2 cellular contexts compared by ENCODE assay signal in the genomic region with DNA sequence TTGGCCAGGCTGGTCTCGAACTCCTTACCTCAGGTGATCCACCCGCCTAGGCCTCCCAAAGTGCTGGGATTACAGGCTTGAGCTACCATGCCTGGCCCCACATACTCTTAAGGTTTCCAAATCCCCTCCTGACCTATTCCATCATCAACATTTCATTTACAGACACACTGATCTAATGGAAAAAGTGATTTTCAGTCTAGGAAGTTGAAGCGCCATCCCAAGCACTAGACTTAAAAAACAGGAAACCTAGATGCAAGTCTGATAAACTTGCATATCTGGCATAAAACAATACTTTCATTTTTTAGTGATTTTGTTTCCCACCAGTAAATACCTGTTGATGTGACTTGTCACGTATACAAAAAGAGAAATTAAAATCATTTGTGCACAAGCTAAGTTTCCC.
TF ChIP-seq lines count a peak whose summit lies in the region.

No MANE protein-coding gene starts in this region.

TF ChIP-seq in SK-N-SH, 30 proteins besides CTCF, POLR2A, EP300 and RAD21 (continued from another document):
- TF ChIP-seq GATA2 (CRISPR knock-in tag; IDR thresholded peaks at IDR 0.05), result no peak
- TF ChIP-seq, protein P1, sequence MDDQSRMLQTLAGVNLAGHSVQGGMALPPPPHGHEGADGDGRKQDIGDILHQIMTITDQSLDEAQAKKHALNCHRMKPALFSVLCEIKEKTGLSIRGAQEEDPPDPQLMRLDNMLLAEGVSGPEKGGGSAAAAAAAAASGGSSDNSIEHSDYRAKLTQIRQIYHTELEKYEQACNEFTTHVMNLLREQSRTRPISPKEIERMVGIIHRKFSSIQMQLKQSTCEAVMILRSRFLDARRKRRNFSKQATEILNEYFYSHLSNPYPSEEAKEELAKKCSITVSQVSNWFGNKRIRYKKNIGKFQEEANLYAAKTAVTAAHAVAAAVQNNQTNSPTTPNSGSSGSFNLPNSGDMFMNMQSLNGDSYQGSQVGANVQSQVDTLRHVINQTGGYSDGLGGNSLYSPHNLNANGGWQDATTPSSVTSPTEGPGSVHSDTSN (IDR thresholded peaks at IDR 0.05), result no peak
- no peak for TF ChIP-seq POLR2AphosphoS5 (IDR thresholded peaks at IDR 0.05; ENCODE audit: low read depth, low read length)
- TF ChIP-seq MEF2A (IDR thresholded peaks at IDR 0.05; ENCODE audit: borderline replicate concordance, low read depth), result no peak
- no peak for TF ChIP-seq RFX5 (IDR thresholded peaks at IDR 0.05; ENCODE audit: low read length)
- no peak for TF ChIP-seq FOSL2 (IDR thresholded peaks at IDR 0.05; ENCODE audit: borderline replicate concordance, low read depth)
- TF ChIP-seq, protein P2, sequence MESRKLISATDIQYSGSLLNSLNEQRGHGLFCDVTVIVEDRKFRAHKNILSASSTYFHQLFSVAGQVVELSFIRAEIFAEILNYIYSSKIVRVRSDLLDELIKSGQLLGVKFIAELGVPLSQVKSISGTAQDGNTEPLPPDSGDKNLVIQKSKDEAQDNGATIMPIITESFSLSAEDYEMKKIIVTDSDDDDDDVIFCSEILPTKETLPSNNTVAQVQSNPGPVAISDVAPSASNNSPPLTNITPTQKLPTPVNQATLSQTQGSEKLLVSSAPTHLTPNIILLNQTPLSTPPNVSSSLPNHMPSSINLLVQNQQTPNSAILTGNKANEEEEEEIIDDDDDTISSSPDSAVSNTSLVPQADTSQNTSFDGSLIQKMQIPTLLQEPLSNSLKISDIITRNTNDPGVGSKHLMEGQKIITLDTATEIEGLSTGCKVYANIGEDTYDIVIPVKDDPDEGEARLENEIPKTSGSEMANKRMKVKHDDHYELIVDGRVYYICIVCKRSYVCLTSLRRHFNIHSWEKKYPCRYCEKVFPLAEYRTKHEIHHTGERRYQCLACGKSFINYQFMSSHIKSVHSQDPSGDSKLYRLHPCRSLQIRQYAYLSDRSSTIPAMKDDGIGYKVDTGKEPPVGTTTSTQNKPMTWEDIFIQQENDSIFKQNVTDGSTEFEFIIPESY (IDR thresholded peaks at IDR 0.05; ENCODE audit: borderline replicate concordance, low read depth), result no peak

TF ChIP-seq in SK-N-SH treated with all-trans-retinoic acid at 6 μM for 48 hours, 23 proteins besides CTCF, POLR2A, EP300 and RAD21 (continued from another document):
- TF ChIP-seq, protein P3, sequence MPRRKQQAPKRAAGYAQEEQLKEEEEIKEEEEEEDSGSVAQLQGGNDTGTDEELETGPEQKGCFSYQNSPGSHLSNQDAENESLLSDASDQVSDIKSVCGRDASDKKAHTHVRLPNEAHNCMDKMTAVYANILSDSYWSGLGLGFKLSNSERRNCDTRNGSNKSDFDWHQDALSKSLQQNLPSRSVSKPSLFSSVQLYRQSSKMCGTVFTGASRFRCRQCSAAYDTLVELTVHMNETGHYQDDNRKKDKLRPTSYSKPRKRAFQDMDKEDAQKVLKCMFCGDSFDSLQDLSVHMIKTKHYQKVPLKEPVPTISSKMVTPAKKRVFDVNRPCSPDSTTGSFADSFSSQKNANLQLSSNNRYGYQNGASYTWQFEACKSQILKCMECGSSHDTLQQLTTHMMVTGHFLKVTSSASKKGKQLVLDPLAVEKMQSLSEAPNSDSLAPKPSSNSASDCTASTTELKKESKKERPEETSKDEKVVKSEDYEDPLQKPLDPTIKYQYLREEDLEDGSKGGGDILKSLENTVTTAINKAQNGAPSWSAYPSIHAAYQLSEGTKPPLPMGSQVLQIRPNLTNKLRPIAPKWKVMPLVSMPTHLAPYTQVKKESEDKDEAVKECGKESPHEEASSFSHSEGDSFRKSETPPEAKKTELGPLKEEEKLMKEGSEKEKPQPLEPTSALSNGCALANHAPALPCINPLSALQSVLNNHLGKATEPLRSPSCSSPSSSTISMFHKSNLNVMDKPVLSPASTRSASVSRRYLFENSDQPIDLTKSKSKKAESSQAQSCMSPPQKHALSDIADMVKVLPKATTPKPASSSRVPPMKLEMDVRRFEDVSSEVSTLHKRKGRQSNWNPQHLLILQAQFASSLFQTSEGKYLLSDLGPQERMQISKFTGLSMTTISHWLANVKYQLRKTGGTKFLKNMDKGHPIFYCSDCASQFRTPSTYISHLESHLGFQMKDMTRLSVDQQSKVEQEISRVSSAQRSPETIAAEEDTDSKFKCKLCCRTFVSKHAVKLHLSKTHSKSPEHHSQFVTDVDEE (CRISPR knock-in tag; IDR thresholded peaks at IDR 0.05), result no peak
- TF ChIP-seq GLIS3 (CRISPR knock-in tag; IDR thresholded peaks at IDR 0.05) (no peak), TCF4 (CRISPR knock-in tag; IDR thresholded peaks at IDR 0.05; ENCODE audit: borderline replicate concordance) (no peak), ZC3H10 (CRISPR knock-in tag; IDR thresholded peaks at IDR 0.05) (no peak), BACH2 (CRISPR knock-in tag; IDR thresholded peaks at IDR 0.05; ENCODE audit: borderline replicate concordance) (no peak), PPARA (CRISPR knock-in tag; IDR thresholded peaks at IDR 0.05; ENCODE audit: borderline replicate concordance) (no peak), RARB (CRISPR knock-in tag; IDR thresholded peaks at IDR 0.05) (no peak), OSR1 (CRISPR knock-in tag; IDR thresholded peaks at IDR 0.05) (no peak)
- TF ChIP-seq, protein P4, sequence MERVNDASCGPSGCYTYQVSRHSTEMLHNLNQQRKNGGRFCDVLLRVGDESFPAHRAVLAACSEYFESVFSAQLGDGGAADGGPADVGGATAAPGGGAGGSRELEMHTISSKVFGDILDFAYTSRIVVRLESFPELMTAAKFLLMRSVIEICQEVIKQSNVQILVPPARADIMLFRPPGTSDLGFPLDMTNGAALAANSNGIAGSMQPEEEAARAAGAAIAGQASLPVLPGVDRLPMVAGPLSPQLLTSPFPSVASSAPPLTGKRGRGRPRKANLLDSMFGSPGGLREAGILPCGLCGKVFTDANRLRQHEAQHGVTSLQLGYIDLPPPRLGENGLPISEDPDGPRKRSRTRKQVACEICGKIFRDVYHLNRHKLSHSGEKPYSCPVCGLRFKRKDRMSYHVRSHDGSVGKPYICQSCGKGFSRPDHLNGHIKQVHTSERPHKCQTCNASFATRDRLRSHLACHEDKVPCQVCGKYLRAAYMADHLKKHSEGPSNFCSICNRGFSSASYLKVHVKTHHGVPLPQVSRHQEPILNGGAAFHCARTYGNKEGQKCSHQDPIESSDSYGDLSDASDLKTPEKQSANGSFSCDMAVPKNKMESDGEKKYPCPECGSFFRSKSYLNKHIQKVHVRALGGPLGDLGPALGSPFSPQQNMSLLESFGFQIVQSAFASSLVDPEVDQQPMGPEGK (CRISPR knock-in tag; IDR thresholded peaks at IDR 0.05; ENCODE audit: borderline replicate concordance), result no peak
